ENCODE assay signal across 8 cellular contexts in the genomic region with DNA sequence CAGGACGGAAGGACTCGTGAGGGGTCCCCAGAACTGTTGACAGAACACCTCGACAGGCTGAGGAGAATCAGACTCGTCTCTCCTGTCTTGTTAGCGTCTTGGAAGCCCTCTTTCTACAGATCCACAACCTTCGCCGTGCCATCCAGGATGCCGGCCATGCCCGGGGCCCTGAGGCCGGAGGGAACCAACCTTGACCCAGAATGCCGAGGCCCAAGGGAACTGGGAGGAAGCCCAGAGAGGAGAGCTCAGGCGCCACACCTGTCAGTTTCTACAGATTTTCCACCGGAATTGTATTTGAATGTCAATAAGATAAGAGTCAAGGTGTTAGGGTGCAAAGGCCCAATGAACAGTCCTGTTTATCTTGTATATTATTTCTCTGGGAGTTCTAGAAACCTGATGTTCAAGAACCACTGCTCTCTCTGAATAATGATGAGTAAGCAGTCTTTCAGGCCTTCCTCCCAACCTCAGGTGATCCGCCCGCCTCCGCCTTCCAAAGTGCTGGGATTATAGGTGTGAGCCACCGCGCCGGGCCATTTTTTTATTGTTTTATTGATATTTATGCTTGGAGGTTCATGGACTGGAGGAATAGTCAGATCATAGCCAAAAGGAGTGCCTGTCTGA. TPM values are rescaled to one million over a fixed set of nuclear protein-coding genes. Genes with fewer than 3 reads are reported as not detected.
DNase-seq lines count a peak whose midpoint lies in the region; FAIRE-seq and TF ChIP-seq lines count a peak whose summit lies in the region.

No MANE protein-coding gene starts in this region.

- H3K9me3 ChIP-seq in iPS-15b (ENCODE audit: control insufficient read depth, insufficient read depth, low read length), result no peaks in the 10 kb centered on the region
- no peaks in the 10 kb centered on the region for H3K9me3 ChIP-seq in skeletal muscle satellite cell (replicated peaks; ENCODE audit: low read length)

- H3K4me1 ChIP-seq in iPS-15b (ENCODE audit: control insufficient read depth, insufficient read depth, low read length) (peaks cover 5% of the 10 kb centered on the region), skeletal muscle satellite cell (ENCODE audit: control insufficient read depth, insufficient read depth, low read length) (peaks cover 12% of the 10 kb centered on the region)

- no peak for TF ChIP-seq POLR2A in H54 (IDR thresholded peaks at IDR 0.05; ENCODE audit: low read depth, low read length)

- peaks cover 9% of the 10 kb centered on the region for H3K27me3 ChIP-seq in iPS-15b (ENCODE audit: control insufficient read depth, insufficient read depth, low read length)
- H3K27me3 ChIP-seq in skeletal muscle satellite cell (ENCODE audit: control insufficient read depth, insufficient read depth, low read length), result no peaks in the 10 kb centered on the region

- in situ Hi-C loops in astrocyte of the spinal cord (cut with HindIII; ENCODE audit: low sequenced_read_pairs), result no loop called here

- peak; percentile 23 for FAIRE-seq in H54 (lab: Jason Lieb, UNC)

- peak overlapping the region; percentile 83 for H3K4me2 ChIP-seq in skeletal muscle satellite cell (ENCODE audit: low read length)

- no peak for DNase-seq in H54 (ENCODE audit: insufficient read length, low spot score)
- DNase-seq in astrocyte of the spinal cord (ENCODE audit: low read depth, low spot score), result no peak
- DNase-seq in foreskin melanocyte, result no peak
- no peak for DNase-seq in hepatic stellate cell (ENCODE audit: low spot score)
- DNase-seq in SK-N-DZ (ENCODE audit: low spot score), result no peak
- no peak for DNase-seq in NCI-H187 treated with DMSO at 0.1 percent for 48 hours (lab: John Stamatoyannopoulos, UW)

- H3K9ac ChIP-seq in iPS-15b (ENCODE audit: low read depth, low read length), result peak overlapping the region; percentile 41
- peak overlapping the region; percentile 84 for H3K9ac ChIP-seq in skeletal muscle satellite cell (ENCODE audit: low read depth, low read length)

- H3K36me3 ChIP-seq in iPS-15b (ENCODE audit: control insufficient read depth, insufficient read depth, low read length) (no peaks in the 10 kb centered on the region), skeletal muscle satellite cell (ENCODE audit: insufficient read depth, low read length) (no peaks in the 10 kb centered on the region)

- peak overlapping the region; percentile 68 for H3K4me3 ChIP-seq in astrocyte of the spinal cord (ENCODE audit: low read depth, low read length)
- H3K4me3 ChIP-seq in iPS-15b (ENCODE audit: low read depth, low read length), result peak overlapping the region; percentile 85
- H3K4me3 ChIP-seq in skeletal muscle satellite cell (ENCODE audit: low read length), result peak overlapping the region; percentile 80

- no peak for TF ChIP-seq CTCF in astrocyte of the spinal cord (IDR thresholded peaks at IDR 0.05; ENCODE audit: low read depth, low read length)

RNA-seq across cellular contexts. Expression of gene ME1, which starts 0.8 kb away (rescaled TPM):
- total RNA-seq in skeletal muscle satellite cell (2012; rRNA removed), result 19.9 and 26.9 TPM in 2 replicates
- polyA plus RNA-seq in SK-N-DZ (2014; cell fraction: cytosol; rRNA removed), result 0.49 and 1.6 TPM in 2 replicates
- 0.91 and 1.5 TPM in 2 replicates for polyA plus RNA-seq in SK-N-DZ (2014; cell fraction: nucleus; rRNA removed)
